In the genomic region with DNA sequence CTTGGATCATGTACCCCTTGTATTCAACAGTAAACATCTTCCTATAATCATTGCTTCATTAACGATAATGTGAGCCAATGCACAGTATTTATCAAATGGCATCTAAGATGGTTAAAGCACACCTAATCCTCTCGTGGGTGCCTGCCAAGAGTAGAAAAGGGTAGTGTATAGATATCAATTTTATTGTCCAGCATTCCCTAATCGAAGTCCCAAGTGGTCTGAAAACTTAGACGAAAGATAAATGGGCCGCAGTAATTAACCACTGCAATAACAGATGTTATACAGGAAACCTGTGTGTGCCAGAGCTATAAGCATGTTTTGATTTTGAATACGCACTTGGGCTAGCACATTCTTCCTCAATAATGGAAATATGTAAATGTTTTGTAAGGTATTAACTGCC, we compare ENCODE assay signal across 9 cellular contexts. TPM values are rescaled to one million over a fixed set of nuclear protein-coding genes. Genes with fewer than 3 reads are reported as not detected.
DNase-seq lines count a peak whose midpoint lies in the region; ATAC-seq and TF ChIP-seq lines count a peak whose summit lies in the region.
"Had no signal": no experiment of that assay in that cellular context is flagged by ENCODE, and none has a peak within 500 bp of the region (broad histone marks: within the 10 kb centered on the region; RNA-seq: fewer than 3 reads in every experiment).

No MANE protein-coding gene starts in this region.

- H3K9me3 ChIP-seq in OCI-LY1 (ENCODE audit: low read length) (no peaks in the 10 kb centered on the region), endocrine pancreas (ENCODE audit: control insufficient read depth, low read length) (no peaks in the 10 kb centered on the region)

- H3K27me3 ChIP-seq in BJ (ENCODE audit: control insufficient read depth, insufficient read depth, low read length) (no peaks in the 10 kb centered on the region), OCI-LY1 (ENCODE audit: insufficient read depth, low read length) (no peaks in the 10 kb centered on the region), endocrine pancreas (ENCODE audit: control insufficient read depth, insufficient read depth, low read length) (no peaks in the 10 kb centered on the region)

- no peaks in the 10 kb centered on the region for H4K20me1 ChIP-seq in OCI-LY1 (ENCODE audit: insufficient read depth, low read length)

- H3F3A ChIP-seq in OCI-LY1 (ENCODE audit: insufficient read depth, low read length) = no peaks in the 10 kb centered on the region

- H2AFZ ChIP-seq in OCI-LY1 (ENCODE audit: low read length) = peak overlapping the region; percentile 26

- DNase-seq in BJ (ENCODE audit: low read depth) (no peak), osteocyte (ENCODE audit: extremely low spot score, unreplicated experiment) (no peak), pons (ENCODE audit: low spot score) (no peak), T-helper 9 cell (no peak), NCI-H510A (lab: John Stamatoyannopoulos, UW) (no peak)

- no peaks in the 10 kb centered on the region for H3K9me3 Mint-ChIP-seq in osteocyte (ENCODE audit: unreplicated experiment)
- H3K9me3 Mint-ChIP-seq: activated naive CD4-positive, alpha-beta T cell treated with anti-CD3 and anti-CD28 coated beads for 36 hours had no signal

- H3K27me3 Mint-ChIP-seq in osteocyte (ENCODE audit: unreplicated experiment) = no peaks in the 10 kb centered on the region

- H3K4me1 ChIP-seq in OCI-LY1 (ENCODE audit: insufficient read depth, low read length, severe bottlenecking) = peaks cover 37% of the 10 kb centered on the region
- H3K4me1 ChIP-seq in endocrine pancreas (ENCODE audit: control insufficient read depth, insufficient read depth, low read length) = peaks cover 5% of the 10 kb centered on the region

- peak overlapping the region; percentile 37 for H3K27ac ChIP-seq in OCI-LY1 (ENCODE audit: low read depth, low read length, poor library complexity, severe bottlenecking)

- H3K36me3 ChIP-seq in BJ (ENCODE audit: control insufficient read depth, insufficient read depth, low read length) (no peaks in the 10 kb centered on the region), OCI-LY1 (ENCODE audit: insufficient read depth, low read length) (no peaks in the 10 kb centered on the region), endocrine pancreas (ENCODE audit: control insufficient read depth, insufficient read depth, low read length) (no peaks in the 10 kb centered on the region)

- peak overlapping the region; percentile 95 for H3K27ac Mint-ChIP-seq in osteocyte (ENCODE audit: unreplicated experiment)

- peak overlapping the region; percentile 93 for H3K4me3 Mint-ChIP-seq in osteocyte (ENCODE audit: unreplicated experiment)

- H3K9ac ChIP-seq in OCI-LY1 (ENCODE audit: low read length) (peak overlapping the region; percentile 68), endocrine pancreas (ENCODE audit: control insufficient read depth, insufficient read depth, low read length) (peak overlapping the region; percentile 39)

- peak overlapping the region; percentile 81 for H3K4me2 ChIP-seq in OCI-LY1 (ENCODE audit: low read length)

- TF ChIP-seq CTCF in BJ (IDR thresholded peaks at IDR 0.05; ENCODE audit: insufficient read depth, low read depth, low read length) = no peak
- TF ChIP-seq CTCF in OCI-LY1 (IDR thresholded peaks at IDR 0.05; ENCODE audit: low read length) = no peak
- TF ChIP-seq CTCF in osteocyte (IDR thresholded peaks at IDR 0.05) = no peak

- POLR2A ChIA-PET in BJ (lab: Charles Lee) = interaction anchor here (0.5 to 1.0 kb wide), 3 partner anchors 186 to 1497 kb away, joined by 3 to 7 read pairs (median 4); no protein-coding TSS in a partner anchor

- peak overlapping the region; percentile 76; the same call in 1 of the 2 replicates for H3K4me3 ChIP-seq in BJ (ENCODE audit: low read depth, low read length)
- peak overlapping the region; percentile 70 for H3K4me3 ChIP-seq in OCI-LY1 (ENCODE audit: low read depth, low read length, poor library complexity, severe bottlenecking)
- peak overlapping the region; percentile 100 for H3K4me3 ChIP-seq in endocrine pancreas (ENCODE audit: control insufficient read depth, insufficient read depth, low read length)

- H3K79me2 ChIP-seq in OCI-LY1 (ENCODE audit: insufficient read depth, low read length) = peaks cover 40% of the 10 kb centered on the region

- peaks cover 32% of the 10 kb centered on the region for H3K4me1 Mint-ChIP-seq in osteocyte (ENCODE audit: unreplicated experiment)

- CTCF ChIA-PET in BJ (lab: Yijun Ruan, JAX) = interaction anchor here (1.5 to 4.3 kb wide), 6 partner anchors 10 to 138 kb away, joined by 4 to 32 read pairs (median 13); no protein-coding TSS in a partner anchor

- no peak for ATAC-seq in GM21529 (IDR thresholded peaks at IDR 0.05; ENCODE audit: unreplicated experiment)

- no peaks in the 10 kb centered on the region for H3K36me3 Mint-ChIP-seq in osteocyte (ENCODE audit: unreplicated experiment)

- H3K9me2 ChIP-seq in OCI-LY1 (ENCODE audit: low read depth, low read length) = no peaks in the 10 kb centered on the region

RNA-seq across cellular contexts. Expression of a gene that starts 0.6 kb away (rescaled TPM):
- 27.4 and 45.5 TPM in 2 replicates for polyA plus RNA-seq in BJ (2011; rRNA removed)
- polyA minus RNA-seq in BJ (2011; rRNA and poly(A)+ RNA removed) = 58.4 and 94.0 TPM in 2 replicates
- total RNA-seq in osteocyte = 66.6 and 71.8 TPM in 2 replicates
